ENCODE assay signal across 8 cellular contexts in genomic region chr12:1595026-1595561, GRCh38. TPM values are rescaled to one million over a fixed set of nuclear protein-coding genes. Genes with fewer than 3 reads are reported as not detected.
DNase-seq lines count a peak whose midpoint lies in the region; ATAC-seq and TF ChIP-seq lines count a peak whose summit lies in the region.

No MANE protein-coding gene starts in this region.

- H3K4me3 ChIP-seq in rectal smooth muscle tissue (ENCODE audit: low read length) = peak overlapping the region; percentile 81

- H3K4me3 Mint-ChIP-seq in activated CD4-positive, alpha-beta T cell treated with anti-CD3 and anti-CD28 coated beads, Interleukin-2, amount 10 ng/mL, durations not matched to agents 24 days and 14 days = peak overlapping the region; percentile 93
- H3K4me3 Mint-ChIP-seq in activated B cell treated with CpG ODN at 0.5 μM for 24 hours (peak overlapping the region; percentile 87), glutamatergic neuron (ENCODE audit: unreplicated experiment) (peak overlapping the region; percentile 94)

- peak overlapping the region; percentile 96 for H3K27ac Mint-ChIP-seq in activated CD4-positive, alpha-beta T cell treated with anti-CD3 and anti-CD28 coated beads, Interleukin-2, amount 10 ng/mL, durations not matched to agents 24 days and 14 days
- peak overlapping the region; percentile 90 for H3K27ac Mint-ChIP-seq in activated B cell treated with CpG ODN at 0.5 μM for 24 hours
- H3K27ac Mint-ChIP-seq in glutamatergic neuron (ENCODE audit: unreplicated experiment) = peak overlapping the region; percentile 99

- POLR2A ChIA-PET in activated B cell treated with CpG ODN at 0.5 μM for 24 hours (lab: Charles Lee) = interaction anchor here (0.6 to 1.6 kb wide), 5 partner anchors 8 to 646 kb away, joined by 3 to 11 read pairs (median 4); partner anchors contain the start of gene RAD52

- TF ChIP-seq CTCF in activated B cell treated with CpG ODN at 0.5 μM for 24 hours (IDR thresholded peaks at IDR 0.05) (no peak), glutamatergic neuron (IDR thresholded peaks at IDR 0.05; ENCODE audit: partially characterized antibody, unreplicated experiment) (no peak)

- H3K27ac ChIP-seq in rectal smooth muscle tissue (ENCODE audit: low read depth, low read length) = peak overlapping the region; percentile 84

- peaks cover 36% of the 10 kb centered on the region for H3K4me1 Mint-ChIP-seq in activated CD4-positive, alpha-beta T cell treated with anti-CD3 and anti-CD28 coated beads, Interleukin-2, amount 10 ng/mL, durations not matched to agents 24 days and 14 days
- H3K4me1 Mint-ChIP-seq in activated B cell treated with CpG ODN at 0.5 μM for 24 hours (peaks cover 47% of the 10 kb centered on the region), glutamatergic neuron (ENCODE audit: low read depth, unreplicated experiment) (peaks cover 24% of the 10 kb centered on the region)

- H3K9ac ChIP-seq in rectal smooth muscle tissue (ENCODE audit: low read length) = peak overlapping the region; percentile 58

- intact Hi-C loops in activated CD4-positive, alpha-beta T cell treated with anti-CD3 and anti-CD28 coated beads, Interleukin-2, amount 10 ng/mL, durations not matched to agents 24 days and 14 days (cut with micrococcal nuclease) = loop anchor here (2.0 to 10.0 kb wide), 2 partner anchors 96 to 780 kb away; partner anchors contain the start of gene ADIPOR2
- intact Hi-C loops in activated B cell treated with CpG ODN at 0.5 μM for 24 hours (cut with micrococcal nuclease) = loop anchor here (2.0 kb wide), 1 partner anchor 604 kb away; the partner anchor contains the start of gene ERC1

- no peak for ATAC-seq in activated B cell treated with CpG ODN at 0.5 μM for 24 hours (ENCODE audit: low read depth)
- ATAC-seq in GM18858 (IDR thresholded peaks at IDR 0.05; ENCODE audit: unreplicated experiment) = no peak

- H3K36me3 ChIP-seq in rectal smooth muscle tissue (ENCODE audit: control insufficient read depth, insufficient read depth, low read length) = no peaks in the 10 kb centered on the region

- CTCF ChIA-PET in activated B cell treated with CpG ODN at 0.5 μM for 24 hours (lab: Charles Lee) = interaction anchor here (3.6 to 3.9 kb wide), 2 partner anchors 9 to 477 kb away, joined by 16 to 22 read pairs; no protein-coding TSS in a partner anchor

- peaks cover 24% of the 10 kb centered on the region for H3K4me1 ChIP-seq in rectal smooth muscle tissue (ENCODE audit: control insufficient read depth, insufficient read depth, low read length)

- no peaks in the 10 kb centered on the region for H3K27me3 Mint-ChIP-seq in activated CD4-positive, alpha-beta T cell treated with anti-CD3 and anti-CD28 coated beads, Interleukin-2, amount 10 ng/mL, durations not matched to agents 24 days and 14 days
- H3K27me3 Mint-ChIP-seq in activated B cell treated with CpG ODN at 0.5 μM for 24 hours (no peaks in the 10 kb centered on the region), glutamatergic neuron (ENCODE audit: unreplicated experiment) (peaks cover 23% of the 10 kb centered on the region)

- H3K36me3 Mint-ChIP-seq in activated CD4-positive, alpha-beta T cell treated with anti-CD3 and anti-CD28 coated beads, Interleukin-2, amount 10 ng/mL, durations not matched to agents 24 days and 14 days (ENCODE audit: low read depth) = peaks cover 21% of the 10 kb centered on the region
- H3K36me3 Mint-ChIP-seq in activated B cell treated with CpG ODN at 0.5 μM for 24 hours (ENCODE audit: low read depth) (peaks cover 18% of the 10 kb centered on the region), glutamatergic neuron (ENCODE audit: unreplicated experiment) (peaks cover 8% of the 10 kb centered on the region)

- peaks cover 4% of the 10 kb centered on the region for H3K9me3 Mint-ChIP-seq in activated CD4-positive, alpha-beta T cell treated with anti-CD3 and anti-CD28 coated beads, Interleukin-2, amount 10 ng/mL, durations not matched to agents 24 days and 14 days
- H3K9me3 Mint-ChIP-seq in activated B cell treated with CpG ODN at 0.5 μM for 24 hours (peaks cover 2% of the 10 kb centered on the region), glutamatergic neuron (ENCODE audit: unreplicated experiment) (peaks cover 25% of the 10 kb centered on the region)

- DNase-seq in activated CD4-positive, alpha-beta T cell treated with anti-CD3 and anti-CD28 coated beads, Interleukin-2, amount 10 ng/mL, durations not matched to agents 24 days and 14 days = no peak
- no peak for DNase-seq in activated CD4-positive, alpha-beta T cell treated with anti-CD3 and anti-CD28 coated beads for 1 hour
- DNase-seq in activated B cell treated with CpG ODN at 0.5 μM for 24 hours (no peak), glutamatergic neuron (no peak), occipital lobe (lab: John Stamatoyannopoulos, UW) (no peak), GDM1 (lab: John Stamatoyannopoulos, UW) (no peak)

- no peaks in the 10 kb centered on the region for H3K27me3 ChIP-seq in rectal smooth muscle tissue (ENCODE audit: control insufficient read depth, insufficient read depth, low read length)

RNA-seq across cellular contexts. Expression of gene FBXL14, which starts 0.7 kb away (rescaled TPM):
- 17.4 and 18.8 TPM in 2 replicates for total RNA-seq in activated CD4-positive, alpha-beta T cell treated with anti-CD3 and anti-CD28 coated beads, Interleukin-2, amount 10 ng/mL, durations not matched to agents 24 days and 14 days
- total RNA-seq in activated B cell treated with CpG ODN at 0.5 μM for 24 hours = 19.4 and 21.6 TPM in 2 replicates
- total RNA-seq in glutamatergic neuron (ENCODE audit: unreplicated experiment) = 28.8 TPM
- 25.3 TPM for total RNA-seq in occipital lobe

RNA-seq across cellular contexts. Expression of gene WNT5B, which starts 33.9 kb away (rescaled TPM):
- total RNA-seq in activated CD4-positive, alpha-beta T cell treated with anti-CD3 and anti-CD28 coated beads, Interleukin-2, amount 10 ng/mL, durations not matched to agents 24 days and 14 days = 0.76 and 0.89 TPM in 2 replicates
- 0.69 and 1.0 TPM in 2 replicates for total RNA-seq in activated B cell treated with CpG ODN at 0.5 μM for 24 hours
- total RNA-seq in glutamatergic neuron (ENCODE audit: unreplicated experiment) = 16.3 TPM
- total RNA-seq in occipital lobe = 30.7 TPM
